ENCODE assay signal across 19 cellular contexts in genomic region chrX:11242704-11243103, GRCh38. TPM values are rescaled to one million over a fixed set of nuclear protein-coding genes. Genes with fewer than 3 reads are reported as not detected.
DNase-seq lines count a peak whose midpoint lies in the region; ATAC-seq and TF ChIP-seq lines count a peak whose summit lies in the region.
"Had no signal": no experiment of that assay in that cellular context is flagged by ENCODE, and none has a peak within 500 bp of the region (broad histone marks: within the 10 kb centered on the region; RNA-seq: fewer than 3 reads in every experiment).

No MANE protein-coding gene starts in this region.

- no peaks in the 10 kb centered on the region for H3K36me3 ChIP-seq in right lobe of liver
- H3K36me3 ChIP-seq: BLaER1 had no signal

- H3K9me3 ChIP-seq in right lobe of liver, result no peaks in the 10 kb centered on the region
- H3K9me3 ChIP-seq: BLaER1 had no signal

- H3K4me3 ChIP-seq in right lobe of liver, result no peak overlapping the region
- H3K4me3 ChIP-seq: BLaER1 had no signal

- no peaks in the 10 kb centered on the region for H3K27me3 Mint-ChIP-seq in Calu3 (ENCODE audit: unreplicated experiment)
- no peaks in the 10 kb centered on the region for H3K27me3 Mint-ChIP-seq in activated naive CD8-positive, alpha-beta T cell treated with anti-CD3 and anti-CD28 coated beads, Interleukin-2, amount 50 U/mL, for 24 hours

- intact Hi-C loops in Calu3 (cut with micrococcal nuclease; ENCODE audit: unreplicated experiment) (no loop called here), right lobe of liver (cut with DNase I) (no loop called here)

- H3K27ac ChIP-seq in VCaP (peak overlapping the region; percentile 93), epithelial cell of prostate (peak overlapping the region; percentile 45), right lobe of liver (no peak overlapping the region)
- H3K27ac ChIP-seq: BLaER1, HL-60 had no signal

- no TSS peak for BruUV-seq in Calu3 (replicated peaks; lab: Mats Ljungman, UMichigan)

- no peaks in the 10 kb centered on the region for H3K9me3 Mint-ChIP-seq in Calu3 (ENCODE audit: low read depth, unreplicated experiment)
- no peaks in the 10 kb centered on the region for H3K9me3 Mint-ChIP-seq in activated naive CD8-positive, alpha-beta T cell treated with anti-CD3 and anti-CD28 coated beads, Interleukin-2, amount 50 U/mL, for 24 hours
- H3K9me3 Mint-ChIP-seq: CD14-positive monocyte, HFFc6 had no signal

- no peaks in the 10 kb centered on the region for H3K36me3 Mint-ChIP-seq in Calu3 (ENCODE audit: insufficient read depth, unreplicated experiment)
- no peaks in the 10 kb centered on the region for H3K36me3 Mint-ChIP-seq in activated naive CD8-positive, alpha-beta T cell treated with anti-CD3 and anti-CD28 coated beads, Interleukin-2, amount 50 U/mL, for 24 hours (ENCODE audit: low read depth)
- H3K36me3 Mint-ChIP-seq: CD14-positive monocyte; CD4-positive, alpha-beta memory T cell had no signal

- H3K4me1 ChIP-seq in right lobe of liver, result no peaks in the 10 kb centered on the region
- H3K4me1 ChIP-seq: BLaER1 had no signal

- H3K4me1 Mint-ChIP-seq in Calu3 (ENCODE audit: low read depth, unreplicated experiment), result peaks cover 8% of the 10 kb centered on the region
- no peaks in the 10 kb centered on the region for H3K4me1 Mint-ChIP-seq in activated naive CD8-positive, alpha-beta T cell treated with anti-CD3 and anti-CD28 coated beads, Interleukin-2, amount 50 U/mL, for 24 hours
- H3K4me1 Mint-ChIP-seq: CD14-positive monocyte; CD4-positive, alpha-beta memory T cell had no signal

- CTCF ChIA-PET in Calu3 (lab: Charles Lee), result no interaction called here

- no peak for TF ChIP-seq CTCF in Calu3 (IDR thresholded peaks at IDR 0.05; ENCODE audit: unreplicated experiment)
- no peak for TF ChIP-seq CTCF in VCaP (conservative IDR thresholded peaks at IDR 0.05)
- TF ChIP-seq CTCF in right lobe of liver (IDR thresholded peaks at IDR 0.05), result no peak

- no peak for ATAC-seq in activated naive CD8-positive, alpha-beta T cell treated with anti-CD3 and anti-CD28 coated beads, Interleukin-2, amount 50 U/mL, for 24 hours
- ATAC-seq in right lobe of liver (no peak), GM18873 (IDR thresholded peaks at IDR 0.05; ENCODE audit: low FRiP score, unreplicated experiment) (no peak)
- ATAC-seq: HCT116 had no signal

- H3K27ac Mint-ChIP-seq in Calu3 (ENCODE audit: unreplicated experiment), result peak overlapping the region; percentile 35
- H3K27ac Mint-ChIP-seq in activated naive CD8-positive, alpha-beta T cell treated with anti-CD3 and anti-CD28 coated beads, Interleukin-2, amount 50 U/mL, for 24 hours, result no peak overlapping the region
- H3K27ac Mint-ChIP-seq: CD14-positive monocyte; CD4-positive, alpha-beta memory T cell; HFFc6 had no signal

- H3K4me3 Mint-ChIP-seq in Calu3 (ENCODE audit: low read depth, unreplicated experiment), result no peak overlapping the region
- no peak overlapping the region for H3K4me3 Mint-ChIP-seq in activated naive CD8-positive, alpha-beta T cell treated with anti-CD3 and anti-CD28 coated beads, Interleukin-2, amount 50 U/mL, for 24 hours
- H3K4me3 Mint-ChIP-seq: CD14-positive monocyte; CD4-positive, alpha-beta memory T cell; HFFc6 had no signal

- no peak for TF ChIP-seq POLR2A in right lobe of liver (IDR thresholded peaks at IDR 0.05)

- no peaks in the 10 kb centered on the region for H3K27me3 ChIP-seq in right lobe of liver

- DNase-seq in Calu3 (no peak), epithelial cell of prostate (ENCODE audit: low read depth, low spot score) (no peak), SIG-M5 treated with dmso at 0.1 percent for 504 hours (lab: John Stamatoyannopoulos, UW; ENCODE audit: unreplicated experiment) (no peak), right lobe of liver (no peak)
- DNase-seq in activated naive CD8-positive, alpha-beta T cell treated with anti-CD3 and anti-CD28 coated beads, Interleukin-2, amount 50 U/mL, for 24 hours, result no peak
- DNase-seq: CD4-positive, alpha-beta memory T cell; DMS79 treated with DMSO at 0.1 percent for 48 hours; GF-D8; GOT3; H7; HFFc6 had no signal

RNA-seq across cellular contexts. Expression of gene AMELX, which starts 50.5 kb away (rescaled TPM):
- total RNA-seq in Calu3 (2022) (not detected in 2 replicates), right lobe of liver (not detected)
- total RNA-seq: A673; CD4-positive, alpha-beta memory T cell; H7; HFFc6; HT1080 had no signal

Comparison
In these comparisons a context has a peak if more than half of its experiments do, and no peak if none do; other contexts are left out.
1. H3K27ac ChIP-seq: peak in VCaP (single experiment) and epithelial cell of prostate (single experiment); none in right lobe of liver (0 of 3).